In genomic region chr16:11254913-11255736, GRCh38 we compare ENCODE assay signal across 8 cellular contexts.
A peak's percentile ranks its signal among the peaks of the same experiment; 100 is the strongest.
DNase-seq lines count a peak whose midpoint lies in the region; ATAC-seq lines count a peak whose summit lies in the region.

No MANE protein-coding gene starts in this region.

- ATAC-seq in HG03045 (IDR thresholded peaks at IDR 0.05; ENCODE audit: unreplicated experiment): peak; percentile 4

- DNase-seq in NCI-H1417 (lab: John Stamatoyannopoulos, UW): peak; percentile 46 to 71 (median 51)
- no peak for DNase-seq in NCI-H1417 treated with DMSO at 0.1 percent for 48 hours (lab: John Stamatoyannopoulos, UW)
- peak; percentile 38 for DNase-seq in SW480 (ENCODE audit: low spot score)
- DNase-seq in astrocyte of the hippocampus (ENCODE audit: low read depth, low spot score): peak; percentile 84
- DNase-seq in iPS-NIHi11 (ENCODE audit: low spot score): peak; percentile 50
- DNase-seq in stimulated activated CD4-positive, alpha-beta T cell treated with anti-CD3 and anti-CD28 coated beads, Interleukin-15, amount 100 ng/mL, for 24 hours: peak; percentile 65
- no peak for DNase-seq in KG1 (lab: John Stamatoyannopoulos, UW)

Comparison
In these comparisons a context has a peak if more than half of its experiments do, and no peak if none do; other contexts are left out.
1. DNase-seq: peak in NCI-H1417 (3 of 3), SW480 (single experiment), astrocyte of the hippocampus (single experiment), iPS-NIHi11 (single experiment) and stimulated activated CD4-positive, alpha-beta T cell treated with anti-CD3 and anti-CD28 coated beads, Interleukin-15, amount 100 ng/mL, for 24 hours (single experiment); none in NCI-H1417 treated with DMSO at 0.1 percent for 48 hours (single experiment) and KG1 (single experiment).